ENCODE assay signal across 19 cellular contexts in genomic region chr6:150093397-150093796, GRCh38. TPM values are rescaled to one million over a fixed set of nuclear protein-coding genes. Genes with fewer than 3 reads are reported as not detected.
"Had no signal": no experiment of that assay in that cellular context is flagged by ENCODE, and none has a peak within 500 bp of the region (broad histone marks: within the 10 kb centered on the region; RNA-seq: fewer than 3 reads in every experiment).

No MANE protein-coding gene starts in this region.

- H3K4me1 Mint-ChIP-seq: activated B cell treated with CpG ODN at 0.5 μM for 24 hours; stimulated activated naive CD8-positive, alpha-beta T cell treated with anti-CD3 and anti-CD28 coated beads, Interleukin-15, amount 100 ng/mL, for 72 hours had no signal

- H3K9me3 Mint-ChIP-seq: activated B cell treated with CpG ODN at 0.5 μM for 24 hours; activated naive CD4-positive, alpha-beta T cell treated with anti-CD3 and anti-CD28 coated beads for 36 hours; activated T-cell treated with anti-CD3 and anti-CD28 coated beads, Interleukin-2, amount 50 U/mL, for 24 hours; memory B cell; naive thymus-derived CD4-positive, alpha-beta T cell; stimulated activated naive CD8-positive, alpha-beta T cell treated with anti-CD3 and anti-CD28 coated beads, Interleukin-15, amount 100 ng/mL, for 72 hours had no signal

- H3K27ac Mint-ChIP-seq: activated B cell treated with CpG ODN at 0.5 μM for 24 hours; activated CD8-positive, alpha-beta T cell treated with anti-CD3 and anti-CD28 coated beads, Interleukin-2, amount 10 ng/mL, durations not matched to agents 7 days and 5 days; activated naive CD4-positive, alpha-beta T cell treated with anti-CD3 and anti-CD28 coated beads for 36 hours; activated T-cell treated with anti-CD3 and anti-CD28 coated beads, Interleukin-2, amount 50 U/mL, for 24 hours; memory B cell; naive thymus-derived CD4-positive, alpha-beta T cell; stimulated activated naive CD8-positive, alpha-beta T cell treated with anti-CD3 and anti-CD28 coated beads, Interleukin-15, amount 100 ng/mL, for 72 hours had no signal

- H3K4me3 Mint-ChIP-seq: activated B cell treated with CpG ODN at 0.5 μM for 24 hours; activated CD8-positive, alpha-beta T cell treated with anti-CD3 and anti-CD28 coated beads, Interleukin-2, amount 10 ng/mL, durations not matched to agents 7 days and 5 days; activated naive CD4-positive, alpha-beta T cell treated with anti-CD3 and anti-CD28 coated beads for 36 hours; activated T-cell treated with anti-CD3 and anti-CD28 coated beads, Interleukin-2, amount 50 U/mL, for 24 hours; memory B cell; naive thymus-derived CD4-positive, alpha-beta T cell; stimulated activated naive CD8-positive, alpha-beta T cell treated with anti-CD3 and anti-CD28 coated beads, Interleukin-15, amount 100 ng/mL, for 72 hours had no signal

- H3K36me3 Mint-ChIP-seq: memory B cell; naive thymus-derived CD4-positive, alpha-beta T cell had no signal

- H3K36me3 ChIP-seq: brain microvascular endothelial cell, heart left ventricle, left ventricle myocardium inferior, suprapubic skin had no signal

- FAIRE-seq: colon, frontal cortex had no signal

- H3K4me3 ChIP-seq: heart left ventricle, left ventricle myocardium inferior, suprapubic skin had no signal

- ATAC-seq: activated CD8-positive, alpha-beta T cell treated with anti-CD3 and anti-CD28 coated beads, Interleukin-2, amount 10 ng/mL, durations not matched to agents 7 days and 5 days; heart left ventricle; naive thymus-derived CD4-positive, alpha-beta T cell; stimulated activated naive CD8-positive, alpha-beta T cell treated with anti-CD3 and anti-CD28 coated beads, Interleukin-15, amount 100 ng/mL, for 72 hours had no signal

- DNase-seq: activated B cell treated with CpG ODN at 0.5 μM for 24 hours; activated CD4-positive, alpha-beta T cell treated with anti-CD3 and anti-CD28 coated beads for 4 hours; activated CD8-positive, alpha-beta T cell treated with anti-CD3 and anti-CD28 coated beads, Interleukin-2, amount 10 ng/mL, durations not matched to agents 7 days and 5 days; activated naive CD4-positive, alpha-beta T cell treated with anti-CD3 and anti-CD28 coated beads for 36 hours; activated T-cell treated with anti-CD3 and anti-CD28 coated beads, Interleukin-2, amount 50 U/mL, for 24 hours; brain microvascular endothelial cell; central memory CD4-positive, alpha-beta T cell; heart left ventricle; left ventricle myocardium inferior; naive thymus-derived CD4-positive, alpha-beta T cell; stimulated activated CD4-positive, alpha-beta T cell treated with anti-CD3 and anti-CD28 coated beads, Interleukin-2, amount 100 ng/mL, for 24 hours; stimulated activated naive CD8-positive, alpha-beta T cell treated with anti-CD3 and anti-CD28 coated beads, Interleukin-15, amount 100 ng/mL, for 72 hours; T-helper 1 cell; T-helper 9 cell; trophoblast cell had no signal

- H3K4me1 ChIP-seq: heart left ventricle, left ventricle myocardium inferior, suprapubic skin had no signal

- H3K9me3 ChIP-seq: heart left ventricle, left ventricle myocardium inferior, suprapubic skin had no signal

- H3K27ac ChIP-seq: brain microvascular endothelial cell, heart left ventricle, left ventricle myocardium inferior, suprapubic skin had no signal

RNA-seq across cellular contexts. Expression of gene ULBP3, which starts 24.5 kb away (rescaled TPM):
- total RNA-seq: activated naive CD4-positive, alpha-beta T cell treated with anti-CD3 and anti-CD28 coated beads for 36 hours had no signal

RNA-seq across cellular contexts. Expression of gene PPP1R14C, which starts 49.4 kb away (rescaled TPM):
- total RNA-seq: activated CD8-positive, alpha-beta T cell treated with anti-CD3 and anti-CD28 coated beads, Interleukin-2, amount 10 ng/mL, durations not matched to agents 7 days and 5 days; activated naive CD4-positive, alpha-beta T cell treated with anti-CD3 and anti-CD28 coated beads for 36 hours; naive thymus-derived CD4-positive, alpha-beta T cell had no signal
- polyA plus RNA-seq: naive thymus-derived CD4-positive, alpha-beta T cell had no signal
